8 cellular contexts compared by ENCODE assay signal in genomic region chrX:21479695-21480280, GRCh38.
DNase-seq lines count a peak whose midpoint lies in the region; ATAC-seq and TF ChIP-seq lines count a peak whose summit lies in the region.

No MANE protein-coding gene starts in this region.

- DNase-seq in DMS53 (lab: John Stamatoyannopoulos, UW): peak; percentile 84
- DNase-seq in GM19238 (ENCODE audit: insufficient read length, low spot score): peak; percentile 5
- DNase-seq in NCI-H345 treated with DMSO at 0.1 percent for 48 hours (lab: John Stamatoyannopoulos, UW; ENCODE audit: unreplicated experiment): peak; percentile 53
- DNase-seq in body of pancreas: peak in 1 of 4 donors; percentile 5
- DNase-seq in kidney tubule cell (ENCODE audit: low spot score): peak; percentile 66
- DNase-seq in aorta: no peak
- no peak for DNase-seq in ecto neural progenitor cell (ENCODE audit: low spot score)

- no peaks in the 10 kb centered on the region for H3K27me3 ChIP-seq in body of pancreas
- H3K27me3 ChIP-seq in aorta (ENCODE audit: control insufficient read depth in 1 of 2, insufficient read depth in 2 of 2, low read length in 1 of 2): no peaks in the 10 kb centered on the region

- H3K4me1 ChIP-seq in body of pancreas (no peaks in the 10 kb centered on the region), aorta (ENCODE audit: control insufficient read depth in 1 of 2, insufficient read depth in 2 of 2, low read length in 2 of 2) (no peaks in the 10 kb centered on the region)

- H3K4me3 ChIP-seq in body of pancreas: no peak overlapping the region
- H3K4me3 ChIP-seq in aorta (ENCODE audit: low read length in 2 of 2): no peak overlapping the region

- peak; percentile 83 for ATAC-seq in HG03175 (IDR thresholded peaks at IDR 0.05; ENCODE audit: unreplicated experiment)
- peak; percentile 75 for ATAC-seq in body of pancreas
- ATAC-seq in aorta (ENCODE audit: low FRiP score): peak; percentile 54

- WGBS in body of pancreas, 2 donors: 28 to 32% methylated on average over 3 of the region's 3 CpGs
- 29 to 48% methylated on average over 3 of the region's 3 CpGs for WGBS in aorta, 2 donors

- no peak overlapping the region for H3K27ac ChIP-seq in body of pancreas
- H3K27ac ChIP-seq in aorta (ENCODE audit: low read depth in 1 of 2, low read length in 2 of 2): no peak overlapping the region

- TF ChIP-seq POLR2A in body of pancreas (IDR thresholded peaks at IDR 0.05): no peak

- H3K9me3 ChIP-seq in body of pancreas (no peaks in the 10 kb centered on the region), aorta (ENCODE audit: control insufficient read depth, low read length) (no peaks in the 10 kb centered on the region)

- H3K36me3 ChIP-seq in body of pancreas (replicated peaks in 1 of 2; ENCODE audit: insufficient read depth in 1 of 2, low read depth in 2 of 2): no peaks in the 10 kb centered on the region
- H3K36me3 ChIP-seq in aorta (ENCODE audit: control insufficient read depth in 1 of 2, insufficient read depth in 2 of 2, low read length in 1 of 2): no peaks in the 10 kb centered on the region

- TF ChIP-seq CTCF in body of pancreas (IDR thresholded peaks at IDR 0.05): peak; percentile 26 to 70 (median 60)

- intact Hi-C loops in body of pancreas (cut with DNase I): no loop called here
- intact Hi-C loops in aorta (cut with DNase I): loop anchor here in 1 of 2 donors (5.0 kb wide), 1 partner anchor 952 kb away; no protein-coding TSS in a partner anchor

Comparison
In these comparisons a context has a peak if more than half of its experiments do, and no peak if none do; other contexts are left out.
1. DNase-seq: peak in DMS53 (single experiment), GM19238 (single experiment), NCI-H345 treated with DMSO at 0.1 percent for 48 hours (single experiment) and kidney tubule cell (single experiment); none in aorta (0 of 2) and ecto neural progenitor cell (single experiment).
2. Peak in every context shown above with its lines, with median percentiles within 50 percentile points of each other: ATAC-seq.